ENCODE assay signal across 11 cellular contexts in genomic region chr1:21912038-21912758, GRCh38. TPM values are rescaled to one million over a fixed set of nuclear protein-coding genes. Genes with fewer than 3 reads are reported as not detected.
DNase-seq lines count a peak whose midpoint lies in the region; ATAC-seq and TF ChIP-seq lines count a peak whose summit lies in the region.
"Had no signal": no experiment of that assay in that cellular context is flagged by ENCODE, and none has a peak within 500 bp of the region (broad histone marks: within the 10 kb centered on the region; RNA-seq: fewer than 3 reads in every experiment).

No MANE protein-coding gene starts in this region.

- H2BK15ac ChIP-seq in IMR-90 (ENCODE audit: low read depth, low read length): no peak overlapping the region

- H4K5ac ChIP-seq in IMR-90 (ENCODE audit: low read depth, low read length): no peak overlapping the region

- dilution Hi-C loops in IMR-90 (cut with HindIII; ENCODE audit: low sequenced_read_pairs, unreplicated experiment): no loop called here

- peak overlapping the region in 1 of 2 experiments; percentile 56; a peak in 2 of 4 replicates for H4K8ac ChIP-seq in IMR-90 (ENCODE audit: low read depth in 2 of 2, low read length in 2 of 2)

- peak overlapping the region; percentile 74 for H3K23ac ChIP-seq in IMR-90 (ENCODE audit: low read depth, low read length)

- no peak overlapping the region for H3K14ac ChIP-seq in IMR-90 (replicated peaks; ENCODE audit: low read depth, low read length)

- H4K20me1 ChIP-seq in IMR-90 (ENCODE audit: insufficient read depth, low read length): peaks cover 25% of the 10 kb centered on the region

- intact Hi-C loops in IMR-90 (cut with micrococcal nuclease): no loop called here
- intact Hi-C loops in body of pancreas (cut with DNase I): no loop called here

- H3K9me3 ChIP-seq in IMR-90 (ENCODE audit: control insufficient read depth, insufficient read depth, low read length) (no peaks in the 10 kb centered on the region), body of pancreas (no peaks in the 10 kb centered on the region), muscle layer of colon (ENCODE audit: low read length) (no peaks in the 10 kb centered on the region), thymus (ENCODE audit: control insufficient read depth) (no peaks in the 10 kb centered on the region)

- H2AFZ ChIP-seq in IMR-90 (replicated peaks; ENCODE audit: low read length, poor library complexity): no peak overlapping the region

- H3K9ac ChIP-seq in IMR-90 (ENCODE audit: low read depth, low read length): no peak overlapping the region
- peak overlapping the region; percentile 77 for H3K9ac ChIP-seq in muscle layer of colon (ENCODE audit: low read length)

- H3K27ac ChIP-seq in IMR-90 (ENCODE audit: insufficient read depth, low read length) (no peak overlapping the region), body of pancreas (peak overlapping the region; percentile 32 to 80 (median 62)), muscle layer of colon (ENCODE audit: low read depth, low read length) (peak overlapping the region; percentile 74), thymus (ENCODE audit: low read depth) (peak overlapping the region; percentile 15)

- peaks cover 17% of the 10 kb centered on the region for H3K9me1 ChIP-seq in IMR-90 (ENCODE audit: insufficient read depth, low read length)

- H3K4me3 ChIP-seq in IMR-90 (ENCODE audit: insufficient read depth, low read depth, low read length) (no peak overlapping the region), body of pancreas (no peak overlapping the region), muscle layer of colon (ENCODE audit: low read depth in 1 of 2, low read length in 2 of 2) (peak overlapping the region in 1 of 2 donors; percentile 16), thymus (ENCODE audit: low read length) (no peak overlapping the region)

- TF ChIP-seq POLR2A in IMR-90 (IDR thresholded peaks at IDR 0.05; ENCODE audit: low read depth, low read length) (no peak), body of pancreas (IDR thresholded peaks at IDR 0.05) (no peak)

- peak overlapping the region; percentile 27; the same call in 1 of the 2 replicates for H3K4ac ChIP-seq in IMR-90 (ENCODE audit: low read depth, low read length)

- no peak overlapping the region for H2AK5ac ChIP-seq in IMR-90 (ENCODE audit: low read depth, low read length)

- no peak overlapping the region for H3K4me2 ChIP-seq in IMR-90 (ENCODE audit: low read depth, low read length)

- CTCF ChIA-PET in IMR-90 (lab: Yijun Ruan, JAX): no interaction called here

- H3K18ac ChIP-seq in IMR-90 (ENCODE audit: low read depth, low read length): no peak overlapping the region

- in situ Hi-C loops in IMR-90 (cut with MboI; ENCODE audit: low sequenced_read_pairs): no loop called here

- no TSS peak for BruUV-seq in IMR-90 (replicated peaks; lab: Mats Ljungman, UMichigan)

- H3K4me1 ChIP-seq in IMR-90 (ENCODE audit: control insufficient read depth, insufficient read depth, low read length): peaks cover 27% of the 10 kb centered on the region
- H3K4me1 ChIP-seq in body of pancreas: peaks cover 50% of the 10 kb centered on the region
- H3K4me1 ChIP-seq in muscle layer of colon (ENCODE audit: insufficient read depth, low read length): peaks cover 91% of the 10 kb centered on the region
- H3K4me1 ChIP-seq in thymus (ENCODE audit: control insufficient read depth, insufficient read depth, low read length): no peaks in the 10 kb centered on the region

- no peak overlapping the region for H2AK9ac ChIP-seq in IMR-90 (replicated peaks; ENCODE audit: low read depth, low read length, poor library complexity)

- no peak for DNase-seq in IMR-90
- DNase-seq in body of pancreas: no peak
- DNase-seq in AML-193 (lab: John Stamatoyannopoulos, UW): no peak
- DNase-seq: activated CD8-positive, alpha-beta T cell treated with anti-CD3 and anti-CD28 coated beads for 36 hours; COR-L47; hypothalamus; midbrain had no signal

- ATAC-seq in IMR-90 (ENCODE audit: low read depth) (no peak), body of pancreas (no peak), GM21515 (IDR thresholded peaks at IDR 0.05; ENCODE audit: unreplicated experiment) (no peak), HG03045 (IDR thresholded peaks at IDR 0.05; ENCODE audit: unreplicated experiment) (no peak)
- ATAC-seq: activated CD8-positive, alpha-beta T cell treated with anti-CD3 and anti-CD28 coated beads for 36 hours had no signal

- peak overlapping the region; percentile 5 for H2BK5ac ChIP-seq in IMR-90 (ENCODE audit: low read depth, low read length, poor library complexity, severe bottlenecking)

- no CpG with 5 or more reads among the region's 9 CpGs for WGBS in IMR-90 (ENCODE audit: extremely low coverage in 2 of 2, insufficient read length in 1 of 2), 2 experiments
- WGBS in body of pancreas, 2 donors: 84 to 94% methylated on average over 9 of the region's 9 CpGs
- WGBS in thymus: 95% methylated on average over 9 of the region's 9 CpGs

- no peak for TF ChIP-seq CTCF in IMR-90 (conservative IDR thresholded peaks at IDR 0.05; ENCODE audit: low read depth, low read length)
- no peak for TF ChIP-seq CTCF in body of pancreas (IDR thresholded peaks at IDR 0.05)

- H3K36me3 ChIP-seq in IMR-90 (ENCODE audit: control insufficient read depth, insufficient read depth, low read length): peaks cover 2% of the 10 kb centered on the region
- H3K36me3 ChIP-seq in body of pancreas (replicated peaks in 1 of 2; ENCODE audit: insufficient read depth in 1 of 2, low read depth in 2 of 2): no peaks in the 10 kb centered on the region
- peaks cover 5% of the 10 kb centered on the region for H3K36me3 ChIP-seq in muscle layer of colon (ENCODE audit: insufficient read depth, low read length)
- no peaks in the 10 kb centered on the region for H3K36me3 ChIP-seq in thymus (ENCODE audit: control insufficient read depth, insufficient read depth)

- POLR2A ChIA-PET in IMR-90 (lab: Charles Lee; ENCODE audit: unreplicated experiment): no interaction called here

- no peak overlapping the region for H2BK20ac ChIP-seq in IMR-90 (ENCODE audit: low read depth, low read length)

- H2BK120ac ChIP-seq in IMR-90 (ENCODE audit: low read depth, low read length): no peak overlapping the region

- H3K79me1 ChIP-seq in IMR-90 (ENCODE audit: low read depth in 1 of 2, low read length in 2 of 2): peaks cover 51 to 94% of the 10 kb centered on the region in 2 experiments

- no peak overlapping the region for H3K56ac ChIP-seq in IMR-90 (ENCODE audit: extremely low read depth, insufficient read depth, low read length)

- no peak for TF ChIP-seq RAD21 in IMR-90 (IDR thresholded peaks at IDR 0.05; ENCODE audit: low read length)

- H3K27me3 ChIP-seq in IMR-90 (ENCODE audit: control insufficient read depth, insufficient read depth, low read length) (no peaks in the 10 kb centered on the region), body of pancreas (no peaks in the 10 kb centered on the region), muscle layer of colon (ENCODE audit: control insufficient read depth in 1 of 2, insufficient read depth in 2 of 2, low read length in 2 of 2) (no peaks in the 10 kb centered on the region), thymus (ENCODE audit: control insufficient read depth, insufficient read depth) (no peaks in the 10 kb centered on the region)

- no peak overlapping the region for H4K91ac ChIP-seq in IMR-90 (ENCODE audit: insufficient read depth, low read depth, low read length)

TF ChIP-seq in IMR-90, 13 proteins besides CTCF, POLR2A, EP300 and RAD21:
- TF ChIP-seq ELK1 (IDR thresholded peaks at IDR 0.05; ENCODE audit: borderline replicate concordance, low read depth, low read length): no peak
- no peak for TF ChIP-seq MAZ (IDR thresholded peaks at IDR 0.05; ENCODE audit: borderline replicate concordance, low read depth, low read length)
- TF ChIP-seq SMC3 (IDR thresholded peaks at IDR 0.05; ENCODE audit: low read depth, low read length): no peak
- TF ChIP-seq NFE2L2 (IDR thresholded peaks at IDR 0.05; ENCODE audit: low read depth, low read length): no peak
- TF ChIP-seq MXI1 (IDR thresholded peaks at IDR 0.05; ENCODE audit: borderline replicate concordance, low read depth, low read length): no peak
- TF ChIP-seq CHD1 (IDR thresholded peaks at IDR 0.05; ENCODE audit: low read depth, low read length): no peak
- no peak for TF ChIP-seq RFX5 (IDR thresholded peaks at IDR 0.05; ENCODE audit: low read depth, low read length)
- TF ChIP-seq BHLHE40 (IDR thresholded peaks at IDR 0.05; ENCODE audit: low read depth, low read length): no peak
- TF ChIP-seq FOS (IDR thresholded peaks at IDR 0.05; ENCODE audit: low read depth, low read length): no peak
- no peak for TF ChIP-seq MAFK (IDR thresholded peaks at IDR 0.05; ENCODE audit: low read depth, low read length)
- TF ChIP-seq CEBPB (IDR thresholded peaks at IDR 0.05; ENCODE audit: low read depth, low read length): no peak
- TF ChIP-seq RCOR1 (IDR thresholded peaks at IDR 0.05; ENCODE audit: insufficient replicate concordance, low read length): no peak
- no peak for TF ChIP-seq USF2 (IDR thresholded peaks at IDR 0.05; ENCODE audit: low read depth, low read length)

RNA-seq across cellular contexts. Expression of gene HSPG2, which starts 24.9 kb away (rescaled TPM):
- total RNA-seq in IMR-90 (2012; rRNA removed) (15.8 and 23.3 TPM in 2 replicates), body of pancreas (100 to 1,000 TPM in 1 of 2 donors, 10 to 100 TPM in 1; 87.7 to 179 TPM)
- polyA plus RNA-seq in IMR-90 (2012; rRNA removed) (94.0 and 104 TPM in 2 replicates), thymus (37.3 TPM)
- 74.1 and 160 TPM in 2 replicates for polyA plus RNA-seq in IMR-90 (2012; cell fraction: cytosol; rRNA removed)
- polyA plus RNA-seq in IMR-90 (2012; cell fraction: nucleus; rRNA removed; ENCODE audit: low replicate concordance): 187 and 684 TPM in 2 replicates
